8 cellular contexts compared by ENCODE assay signal in genomic region chr9:111661802-111662491, GRCh38. TPM values are rescaled to one million over a fixed set of nuclear protein-coding genes. Genes with fewer than 3 reads are reported as not detected.
DNase-seq lines count a peak whose midpoint lies in the region; ATAC-seq and TF ChIP-seq lines count a peak whose summit lies in the region.

No MANE protein-coding gene starts in this region.

- no peaks in the 10 kb centered on the region for H3K9me2 ChIP-seq in SK-N-SH

- H3K27ac ChIP-seq in SK-N-SH (ENCODE audit: low read depth in 2 of 2, low read length in 1 of 2) (peak overlapping the region; percentile 23 to 68; a peak in 2 of 4 replicates), ascending aorta (peak overlapping the region; percentile 75 to 79), rectal smooth muscle tissue (ENCODE audit: low read depth, low read length) (peak overlapping the region; percentile 55)

- H3K4me3 ChIP-seq in SK-N-SH (ENCODE audit: low read depth in 2 of 2, low read length in 1 of 2) (peak overlapping the region; percentile 80 to 89), ascending aorta (peak overlapping the region; percentile 90), rectal smooth muscle tissue (ENCODE audit: low read length) (peak overlapping the region; percentile 88)

- H3K36me3 ChIP-seq in SK-N-SH (replicated peaks in 1 of 2; ENCODE audit: control insufficient read depth in 1 of 2, insufficient read depth in 2 of 2, low read length in 1 of 2) (peaks cover 0 to 14% of the 10 kb centered on the region in 2 experiments), ascending aorta (no peaks in the 10 kb centered on the region), rectal smooth muscle tissue (ENCODE audit: control insufficient read depth, insufficient read depth, low read length) (no peaks in the 10 kb centered on the region)

- peaks cover 9% of the 10 kb centered on the region for H3F3A ChIP-seq in SK-N-SH (replicated peaks; ENCODE audit: insufficient read depth)

- no peak for TF ChIP-seq RAD21 in SK-N-SH (IDR thresholded peaks at IDR 0.05; ENCODE audit: low read length)

- H2AFZ ChIP-seq in SK-N-SH (ENCODE audit: low read depth), result peak overlapping the region; percentile 61; the same call in 1 of the 2 replicates

- peaks cover 49% of the 10 kb centered on the region for H3K79me2 ChIP-seq in SK-N-SH (ENCODE audit: insufficient read depth)

- H3K9ac ChIP-seq in SK-N-SH (peak overlapping the region; percentile 57), rectal smooth muscle tissue (ENCODE audit: low read length) (peak overlapping the region; percentile 1)

- H3K4me1 ChIP-seq in SK-N-SH (ENCODE audit: control insufficient read depth in 1 of 2, insufficient read depth in 2 of 2, low read depth in 1 of 2, low read length in 1 of 2) (peaks cover 0 to 12% of the 10 kb centered on the region in 2 experiments; a peak in 2 of 4 replicates), ascending aorta (peaks cover 0 to 6% of the 10 kb centered on the region in 2 donors), rectal smooth muscle tissue (ENCODE audit: control insufficient read depth, insufficient read depth, low read length) (peaks cover 2% of the 10 kb centered on the region)

- peak overlapping the region; percentile 86 for H3K4me2 ChIP-seq in SK-N-SH

- H3K27me3 ChIP-seq in SK-N-SH (ENCODE audit: insufficient read depth) (no peaks in the 10 kb centered on the region), ascending aorta (no peaks in the 10 kb centered on the region), rectal smooth muscle tissue (ENCODE audit: control insufficient read depth, insufficient read depth, low read length) (no peaks in the 10 kb centered on the region)

- POLR2A ChIA-PET in SK-N-SH (lab: Yijun Ruan, JAX), result interaction anchor here (0.5 to 1.6 kb wide), 4 partner anchors 12 to 1413 kb away, joined by 3 to 10 read pairs (median 4); partner anchors contain the start of gene DNAJC25

- CTCF ChIA-PET in SK-N-SH (lab: Yijun Ruan, JAX), result interaction anchor here (0.8 to 1.5 kb wide), 3 partner anchors 10 to 30 kb away, joined by 3 to 4 read pairs (median 3); no protein-coding TSS in a partner anchor

- H3K9me3 ChIP-seq in SK-N-SH, result no peaks in the 10 kb centered on the region
- H3K9me3 ChIP-seq in ascending aorta, result no peaks in the 10 kb centered on the region

- 3% methylated on average over 28 of the region's 57 CpGs for WGBS in SK-N-SH (ENCODE audit: low lambda C conversion rate)

- ATAC-seq in GM19438 (IDR thresholded peaks at IDR 0.05; ENCODE audit: low read depth, unreplicated experiment), result peak; percentile 33
- peak; percentile 28 for ATAC-seq in HG03520 (IDR thresholded peaks at IDR 0.05; ENCODE audit: unreplicated experiment)

- no peak for TF ChIP-seq CTCF in SK-N-SH (IDR thresholded peaks at IDR 0.05)
- no peak for TF ChIP-seq CTCF in ascending aorta (IDR thresholded peaks at IDR 0.05)

- peaks cover 15% of the 10 kb centered on the region; the same call in 1 of the 2 replicates for H4K20me1 ChIP-seq in SK-N-SH (ENCODE audit: insufficient read depth)

- TF ChIP-seq EP300 in SK-N-SH (IDR thresholded peaks at IDR 0.05; ENCODE audit: borderline replicate concordance in 1 of 2, low read depth in 1 of 2, low read length in 1 of 2), result no peak

- intact Hi-C loops in ascending aorta (cut with DNase I), result loop anchor here (2.0 kb wide), 1 partner anchor 63 kb away; the partner anchor contains the start of gene PTGR1

- DNase-seq in COLO668 (lab: John Stamatoyannopoulos, UW; ENCODE audit: unreplicated experiment) (peak; percentile 40), SK-N-SH (peak; percentile 87), ascending aorta (ENCODE audit: low spot score in 2 of 2) (peak in 1 of 2 donors; percentile 67), hepatic stellate cell (ENCODE audit: low spot score) (peak; percentile 70), NCI-H526 treated with DMSO at 0.1 percent for 48 hours (lab: John Stamatoyannopoulos, UW) (no peak)

TF ChIP-seq in SK-N-SH, 30 proteins besides CTCF, POLR2A, EP300 and RAD21:
- TF ChIP-seq ELF1 (IDR thresholded peaks at IDR 0.05), result no peak
- TF ChIP-seq YY1 (IDR thresholded peaks at IDR 0.05; ENCODE audit: low read depth), result no peak
- peak; percentile 45; the same call in 1 of the 2 replicates for TF ChIP-seq PBX3 (IDR thresholded peaks at IDR 0.05)
- TF ChIP-seq EZH2phosphoT487 (IDR thresholded peaks at IDR 0.05; ENCODE audit: borderline replicate concordance, low read depth), result no peak
- no peak for TF ChIP-seq TEAD4 (IDR thresholded peaks at IDR 0.05; ENCODE audit: borderline replicate concordance, insufficient read depth)
- peak; percentile 9; the same call in 1 of the 2 replicates for TF ChIP-seq RXRA (IDR thresholded peaks at IDR 0.05; ENCODE audit: borderline replicate concordance, low read depth)
- peak; percentile 56; the same call in 1 of the 2 replicates for TF ChIP-seq MXI1 (IDR thresholded peaks at IDR 0.05; ENCODE audit: low read depth, low read length)

RNA-seq across cellular contexts. Expression of gene GNG10, which starts 0.5 kb away (rescaled TPM):
- 57.7 and 69.3 TPM in 2 replicates for polyA plus RNA-seq in SK-N-SH (2012; rRNA removed)
- 88.8 and 113 TPM in 2 replicates for polyA plus RNA-seq in SK-N-SH (2012; cell fraction: cytosol; rRNA removed)
- 14.8 and 14.9 TPM in 2 replicates for polyA plus RNA-seq in SK-N-SH (2012; cell fraction: nucleus; rRNA removed)
- 23.8 TPM for total RNA-seq in ascending aorta

RNA-seq across cellular contexts. Expression of gene DNAJC25, which starts 30.8 kb away (rescaled TPM):
- polyA plus RNA-seq in SK-N-SH (2012; rRNA removed), result 3.3 and 4.4 TPM in 2 replicates
- 4.5 and 6.2 TPM in 2 replicates for polyA plus RNA-seq in SK-N-SH (2012; cell fraction: cytosol; rRNA removed)
- 3.0 and 4.4 TPM in 2 replicates for polyA plus RNA-seq in SK-N-SH (2012; cell fraction: nucleus; rRNA removed)
- 2.2 TPM for total RNA-seq in ascending aorta
